ENCODE assay signal across 8 cellular contexts in genomic region chr1:182601416-182601786, GRCh38. TPM values are rescaled to one million over a fixed set of nuclear protein-coding genes. Genes with fewer than 3 reads are reported as not detected.
DNase-seq lines count a peak whose midpoint lies in the region; ATAC-seq, FAIRE-seq and TF ChIP-seq lines count a peak whose summit lies in the region.

No MANE protein-coding gene starts in this region.

- no peak for TF ChIP-seq POLR2A in K562 (conservative IDR thresholded peaks at IDR 0.05)

- H3K9ac ChIP-seq in K562 (ENCODE audit: insufficient read depth in 1 of 2, low read depth in 2 of 2, low read length in 2 of 2) = no peak overlapping the region

- H3K9me3 ChIP-seq in AG04450 (ENCODE audit: control insufficient read depth, insufficient read depth, low read length) (no peaks in the 10 kb centered on the region; the same call in 1 of the 2 replicates), K562 (replicated peaks; ENCODE audit: control insufficient read depth, insufficient read depth, low read depth, low read length) (no peaks in the 10 kb centered on the region), iPS-18c (ENCODE audit: control insufficient read depth, insufficient read depth, low read length) (no peaks in the 10 kb centered on the region)

- H3K27ac ChIP-seq in AG04450 (ENCODE audit: low read depth, low read length) (no peak overlapping the region), K562 (ENCODE audit: extremely low read depth, low read depth, low read length) (no peak overlapping the region)

- peaks cover 24% of the 10 kb centered on the region for H3K27me3 ChIP-seq in AG04450 (ENCODE audit: control insufficient read depth, insufficient read depth, low read length)
- H3K27me3 ChIP-seq in K562 (ENCODE audit: control insufficient read depth in 2 of 2, insufficient read depth in 2 of 2, low read length in 2 of 2) = peaks cover 2 to 21% of the 10 kb centered on the region in 2 experiments; a peak in 3 of 5 replicates

- peak; percentile 98 to 99 for TF ChIP-seq RAD21 in K562 (CRISPR knock-in tag; conservative IDR thresholded peaks at IDR 0.05 in 1 of 2, IDR thresholded peaks at IDR 0.05 in 1 of 2)

- H3K4me2 ChIP-seq in K562 (ENCODE audit: insufficient read depth, low read length) = no peak overlapping the region

- no TSS peak for BruUV-seq in K562 (replicated peaks; lab: Mats Ljungman, UMichigan)

- H3K36me3 ChIP-seq in K562 (ENCODE audit: control insufficient read depth, insufficient read depth, low read length) = no peaks in the 10 kb centered on the region

- TF ChIP-seq EP300 in K562 (IDR thresholded peaks at IDR 0.05; ENCODE audit: low read length) = no peak

- CTCF ChIA-PET in AG04450 (lab: Charles Lee) (interaction anchor here (0.6 to 12.0 kb wide), 21 partner anchors 8 to 245 kb away, joined by 3 to 552 read pairs (median 5); partner anchors contain the start of genes NPL and RNASEL), K562 (lab: Yijun Ruan, JAX; ENCODE audit: low intra/inter-chr PET ratio) (interaction anchor here (0.6 to 4.5 kb wide), 6 partner anchors 15 to 517 kb away, joined by 3 to 53 read pairs (median 14); no protein-coding TSS in a partner anchor)

- no peaks in the 10 kb centered on the region for H3K9me1 ChIP-seq in K562 (ENCODE audit: control insufficient read depth, insufficient read depth, low read length)

- H2AFZ ChIP-seq in K562 (ENCODE audit: low read depth, low read length) = no peak overlapping the region

- H3K4me3 ChIP-seq in AG04450 (ENCODE audit: low read depth, low read length) (no peak overlapping the region), K562 (no peak overlapping the region), iPS-18c (ENCODE audit: insufficient read depth, low read depth, low read length) (0 out of 2 replicates have a peak overlapping the region, but pooled peaks have one; percentile 5), skeletal muscle cell (ENCODE audit: low read depth, low read length) (peak overlapping the region; percentile 9)

- intact Hi-C loops in K562 (cut with micrococcal nuclease) = loop anchor here (1.0 kb wide), 2 partner anchors 181 to 205 kb away; no protein-coding TSS in a partner anchor

- peak; percentile 96 for FAIRE-seq in K562 (lab: Jason Lieb, UNC)

- in situ Hi-C loops in K562 (cut with MboI) = no loop called here

- H3K79me2 ChIP-seq in K562 (ENCODE audit: control insufficient read depth, insufficient read depth, low read length) = no peaks in the 10 kb centered on the region

- WGBS in K562 (ENCODE audit: insufficient coverage, low coverage, missing lambda C conversion rate) = 13% methylated on average over 6 of the region's 6 CpGs

- H4K20me1 ChIP-seq in K562 (replicated peaks; ENCODE audit: control insufficient read depth, insufficient read depth, low read length) = no peaks in the 10 kb centered on the region

- DNase-seq in AG04450 (ENCODE audit: low read depth, low spot score) (peak; percentile 62), GM19238 (ENCODE audit: insufficient read length, low spot score) (peak; percentile 48), NCI-H2081 treated with DMSO at 0.1 percent for 48 hours (lab: John Stamatoyannopoulos, UW) (peak; percentile 54), T-helper 22 cell (ENCODE audit: low read depth) (peak; percentile 33), K562 (ENCODE audit: extremely low read depth in 1 of 4, low spot score in 3 of 4) (peak; percentile 69 to 90 (median 75)), skeletal muscle cell (ENCODE audit: low read depth) (no peak)

- TF ChIP-seq CTCF in AG04450 (IDR thresholded peaks at IDR 0.05; ENCODE audit: low read depth, low read length) (peak; percentile 81), K562 (IDR thresholded peaks at IDR 0.05 in 2 of 3, conservative IDR thresholded peaks at IDR 0.05 in 1 of 3; ENCODE audit: insufficient read depth in 2 of 3, low read depth in 1 of 3, low read length in 3 of 3) (peak; percentile 89 to 96 (median 90))

- ATAC-seq in K562 = peak; percentile 48
- no peak for ATAC-seq in GM21360 (IDR thresholded peaks at IDR 0.05; ENCODE audit: unreplicated experiment)

- H3K4me1 ChIP-seq in K562 (replicated peaks in 1 of 2; ENCODE audit: control insufficient read depth in 2 of 2, insufficient read depth in 2 of 2, low read length in 2 of 2) = peaks cover 9 to 13% of the 10 kb centered on the region in 2 experiments; a peak in 4 of 5 replicates

- POLR2A ChIA-PET in AG04450 (lab: Yijun Ruan, JAX) = interaction anchor here (0.8 to 1.6 kb wide), 2 partner anchors 183 to 185 kb away, joined by 3 to 5 read pairs; no protein-coding TSS in a partner anchor
- POLR2A ChIA-PET in K562 (lab: Yijun Ruan, JAX) = interaction anchor here (0.7 to 1.4 kb wide), 5 partner anchors 13 to 1012 kb away, joined by 3 to 6 read pairs (median 4); partner anchors contain the start of gene RNASEL

TF ChIP-seq in K562, 482 proteins besides CTCF, POLR2A, EP300 and RAD21 (continues in another document):
- TF ChIP-seq MAZ (CRISPR knock-in tag; conservative IDR thresholded peaks at IDR 0.05 in 1 of 2, IDR thresholded peaks at IDR 0.05 in 1 of 2) (0 out of 4 replicates have a peak, but pooled peaks of 1 of the 2 experiments have one; percentile 22), ARID2 (IDR thresholded peaks at IDR 0.05) (peak; percentile 81), RCOR1 (IDR thresholded peaks at IDR 0.05; ENCODE audit: borderline replicate concordance in 1 of 2, low read depth in 2 of 2, low read length in 2 of 2) (0 out of 4 replicates have a peak, but pooled peaks of 1 of the 2 experiments have one; percentile 13)

RNA-seq across cellular contexts. Expression of gene RGS16, which starts 2.8 kb away (rescaled TPM):
- polyA plus RNA-seq in AG04450 (2011; rRNA removed) (0.10 and 0.11 TPM in 2 replicates), K562 (2011; rRNA removed) (0.09 and 0.20 TPM in 2 replicates), K562 (2014; fragmentation: Illumina TruSeq; extraction: Trizol) (0.52 and 0.62 TPM in 2 replicates), K562 (2014; fragmentation: Nextera tagmentation; extraction: Ambion mirVana) (under 1 TPM; 0.07 to 0.21 TPM), K562 (2014; rRNA removed) (0.53 and 0.66 TPM in 2 replicates)
- 0.09 TPM in 2 replicates for polyA minus RNA-seq in AG04450 (2011; rRNA and poly(A)+ RNA removed)
- total RNA-seq in K562 (2011; cell fraction: chromatin; rRNA removed; ENCODE audit: low replicate concordance) = 0.32 and 0.42 TPM in 2 replicates
- 0.13 and 0.17 TPM in 2 replicates for total RNA-seq in K562 (2011; cell fraction: nucleolus; rRNA removed)
- total RNA-seq in K562 (2011; cell fraction: nucleoplasm; rRNA removed) = not detected in 2 replicates
- total RNA-seq in K562 (2014; rRNA removed) (0.37 and 0.50 TPM in 2 replicates), K562 (2014; rRNA removed; fragmentation: Illumina TruSeq; extraction: Trizol) (0.26 and 0.36 TPM in 2 replicates), K562 (2015; rRNA removed; fragmentation: Illumina TruSeq; extraction: Trizol) (0.15 and 0.29 TPM in 2 replicates), K562 (2021) (0.38 and 0.55 TPM in 2 replicates)
- 0.13 and 0.34 TPM in 2 replicates for polyA plus RNA-seq in K562 (2011; cell fraction: cytosol; rRNA removed)
- 0.06 and 0.31 TPM in 2 replicates for polyA plus RNA-seq in K562 (2011; cell fraction: nucleus; rRNA removed)
- polyA plus RNA-seq in K562 (2012) = 0.40 and 1.7 TPM in 2 replicates
- 0.32 TPM in 1 of 2 replicates, not detected in the other for polyA minus RNA-seq in K562 (2011; rRNA and poly(A)+ RNA removed)
- polyA minus RNA-seq in K562 (2011; cell fraction: cytosol; rRNA and poly(A)+ RNA removed) = not detected in 2 replicates
- polyA minus RNA-seq in K562 (2011; cell fraction: nucleus; rRNA and poly(A)+ RNA removed) = 0.11 and 0.40 TPM in 2 replicates

RNA-seq across cellular contexts. Expression of gene RNASEL, which starts 12.3 kb away (rescaled TPM):
- polyA plus RNA-seq in AG04450 (2011; rRNA removed) = 4.9 and 6.2 TPM in 2 replicates
- 3.4 and 4.6 TPM in 2 replicates for polyA minus RNA-seq in AG04450 (2011; rRNA and poly(A)+ RNA removed)
- 7.7 and 12.7 TPM in 2 replicates for total RNA-seq in K562 (2011; cell fraction: chromatin; rRNA removed; ENCODE audit: low replicate concordance)
- total RNA-seq in K562 (2011; cell fraction: nucleolus; rRNA removed) = 5.3 and 5.8 TPM in 2 replicates
- total RNA-seq in K562 (2011; cell fraction: nucleoplasm; rRNA removed) = 10.9 and 15.1 TPM in 2 replicates
- total RNA-seq in K562 (2014; rRNA removed) = 5.4 and 6.2 TPM in 2 replicates
- total RNA-seq in K562 (2014; rRNA removed; fragmentation: Illumina TruSeq; extraction: Trizol) = 8.6 and 8.7 TPM in 2 replicates
- total RNA-seq in K562 (2015; rRNA removed; fragmentation: Illumina TruSeq; extraction: Trizol) = 8.4 and 9.1 TPM in 2 replicates
- 5.4 and 5.7 TPM in 2 replicates for total RNA-seq in K562 (2021)
- polyA plus RNA-seq in K562 (2011; rRNA removed) = 4.2 and 8.6 TPM in 2 replicates
- 2.0 and 2.2 TPM in 2 replicates for polyA plus RNA-seq in K562 (2011; cell fraction: cytosol; rRNA removed)
- 5.7 and 8.2 TPM in 2 replicates for polyA plus RNA-seq in K562 (2011; cell fraction: nucleus; rRNA removed)
- 6.4 and 9.3 TPM in 2 replicates for polyA plus RNA-seq in K562 (2012)
- polyA plus RNA-seq in K562 (2014; fragmentation: Illumina TruSeq; extraction: Trizol) = 6.2 and 7.2 TPM in 2 replicates
- polyA plus RNA-seq in K562 (2014; fragmentation: Nextera tagmentation; extraction: Ambion mirVana) = 10 to 100 TPM in 1 of 2 experiments, 1 to 10 TPM in 1; 4.3 to 11.1 TPM
- 5.1 and 5.6 TPM in 2 replicates for polyA plus RNA-seq in K562 (2014; rRNA removed)
- 8.0 and 12.0 TPM in 2 replicates for polyA minus RNA-seq in K562 (2011; rRNA and poly(A)+ RNA removed)
- polyA minus RNA-seq in K562 (2011; cell fraction: cytosol; rRNA and poly(A)+ RNA removed) = 1.3 and 3.3 TPM in 2 replicates
- 4.3 and 5.2 TPM in 2 replicates for polyA minus RNA-seq in K562 (2011; cell fraction: nucleus; rRNA and poly(A)+ RNA removed)

Comparison
In these comparisons a context has a peak if more than half of its experiments do, and no peak if none do; other contexts are left out.
1. H3K4me3 ChIP-seq: peak in iPS-18c (single experiment) and skeletal muscle cell (single experiment); none in AG04450 (single experiment) and K562 (single experiment).